In the genomic region with DNA sequence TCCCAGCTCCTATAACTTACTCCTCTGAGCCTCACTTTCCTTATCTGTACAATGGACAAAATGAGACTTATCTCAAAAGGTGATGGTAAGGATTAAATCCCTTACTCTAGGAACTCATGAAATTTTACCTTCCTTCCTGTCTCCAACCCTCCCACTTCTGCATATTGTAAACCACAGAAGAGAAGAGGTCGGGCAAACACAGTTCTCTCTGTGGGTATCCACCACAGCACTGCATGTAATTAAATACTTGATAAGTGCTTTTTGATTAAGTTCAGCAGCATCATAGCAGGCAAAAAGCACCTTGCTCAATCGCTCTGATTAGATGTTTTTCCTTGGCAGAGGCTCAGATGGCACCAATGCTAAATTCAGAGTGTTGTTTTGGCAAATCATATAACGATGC, we compare ENCODE assay signal across 33 cellular contexts.
"Had no signal": no experiment of that assay in that cellular context is flagged by ENCODE, and none has a peak within 500 bp of the region (broad histone marks: within the 10 kb centered on the region; RNA-seq: fewer than 3 reads in every experiment).

No MANE protein-coding gene starts in this region.

- ATAC-seq: activated CD8-positive, alpha-beta memory T cell treated with anti-CD3 and anti-CD28 coated beads, Interleukin-2, amount 10 ng/mL, durations not matched to agents 7 days and 5 days; activated naive CD8-positive, alpha-beta T cell treated with anti-CD3 and anti-CD28 coated beads, Interleukin-2, amount 50 U/mL, for 24 hours; WTC11 had no signal

- H3K4me1 ChIP-seq: Peyer's patch, SJCRH30 had no signal

- DNase-seq: activated CD4-positive, alpha-beta T cell treated with anti-CD3 and anti-CD28 coated beads, Interleukin-2, amount 10 ng/mL, durations not matched to agents 24 days and 14 days; activated CD4-positive, alpha-beta T cell treated with anti-CD3 and anti-CD28 coated beads, Interleukin-2, amount 50 U/mL, for 48 hours; activated CD4-positive, CD25-positive, alpha-beta regulatory T cell treated with anti-CD3 and anti-CD28 coated beads, Interleukin-2, amount 50 U/mL, for 72 hours; activated CD8-positive, alpha-beta memory T cell treated with anti-CD3 and anti-CD28 coated beads, Interleukin-2, amount 10 ng/mL, durations not matched to agents 7 days and 5 days; activated effector memory CD4-positive, alpha-beta T cell treated with Interleukin-2 at 50 U/mL for 16 hours; activated naive CD4-positive, alpha-beta T cell; activated naive CD8-positive, alpha-beta T cell treated with anti-CD3 and anti-CD28 coated beads, Interleukin-2, amount 50 U/mL, for 24 hours; activated T-cell treated with anti-CD3 and anti-CD28 coated beads, Interleukin-2, amount 50 U/mL, for 24 hours; amygdala; brain microvascular endothelial cell; MM.1S; NCI-H1092 treated with DMSO at 0.1 percent for 48 hours; NCI-H1417 treated with DMSO at 0.1 percent for 48 hours; NCI-H1694; NCI-H2029; NCI-H2107; NCI-H2171 treated with DMSO at 0.1 percent for 48 hours; NCI-H345; NCI-H510A; NCI-H526 treated with DMSO at 0.1 percent for 48 hours; NCI-H82; Peyer's patch; Right ventricle myocardium superior; SJCRH30; SK-N-SH had no signal

- H3K4me1 Mint-ChIP-seq: activated CD8-positive, alpha-beta memory T cell treated with anti-CD3 and anti-CD28 coated beads, Interleukin-2, amount 10 ng/mL, durations not matched to agents 7 days and 5 days; WTC11 had no signal

- H3K36me3 Mint-ChIP-seq: activated naive CD4-positive, alpha-beta T cell treated with anti-CD3 and anti-CD28 coated beads, Interleukin-2, amount 50 U/mL, for 24 hours; WTC11 had no signal

- H3K27ac ChIP-seq: brain microvascular endothelial cell, cardiac muscle cell, KMS-11, Peyer's patch, RWPE1, SJCRH30 had no signal

- H3K4me3 ChIP-seq: cardiac muscle cell, Peyer's patch, SJCRH30 had no signal

- H3K9me3 Mint-ChIP-seq: activated naive CD4-positive, alpha-beta T cell treated with anti-CD3 and anti-CD28 coated beads, Interleukin-2, amount 50 U/mL, for 24 hours; activated naive CD8-positive, alpha-beta T cell treated with anti-CD3 and anti-CD28 coated beads, Interleukin-2, amount 50 U/mL, for 24 hours; activated T-cell treated with anti-CD3 and anti-CD28 coated beads, Interleukin-2, amount 50 U/mL, for 24 hours; activated T-helper 1 cell treated with anti-CD3 and anti-CD28 coated beads, Interleukin-12 subunit alpha, Interleukin-12 subunit beta, Interleukin-2, Interleukin-4 antibody, amounts not matched to agents 30 ng/mL and 10 ng/mL and 1 ng/mL, durations not matched to agents 14 hours and 24 hours and 36 hours; T-helper 1 cell treated with Interleukin-12 subunit alpha and Interleukin-12 subunit beta and Interleukin-4 antibody, amounts not matched to agents 30 μg/mL and 1 μg/mL, for 36 hours had no signal

- H3K27me3 Mint-ChIP-seq: activated naive CD4-positive, alpha-beta T cell treated with anti-CD3 and anti-CD28 coated beads, Interleukin-2, amount 50 U/mL, for 24 hours had no signal

- H3K4me3 Mint-ChIP-seq: activated CD4-positive, alpha-beta T cell treated with anti-CD3 and anti-CD28 coated beads, Interleukin-2, amount 10 ng/mL, durations not matched to agents 24 days and 14 days; activated CD8-positive, alpha-beta memory T cell treated with anti-CD3 and anti-CD28 coated beads, Interleukin-2, amount 10 ng/mL, durations not matched to agents 7 days and 5 days; activated naive CD4-positive, alpha-beta T cell treated with anti-CD3 and anti-CD28 coated beads, Interleukin-2, amount 50 U/mL, for 24 hours; activated naive CD8-positive, alpha-beta T cell treated with anti-CD3 and anti-CD28 coated beads, Interleukin-2, amount 50 U/mL, for 24 hours; activated T-cell treated with anti-CD3 and anti-CD28 coated beads, Interleukin-2, amount 50 U/mL, for 24 hours; activated T-helper 1 cell treated with anti-CD3 and anti-CD28 coated beads, Interleukin-12 subunit alpha, Interleukin-12 subunit beta, Interleukin-2, Interleukin-4 antibody, amounts not matched to agents 30 ng/mL and 10 ng/mL and 1 ng/mL, durations not matched to agents 14 hours and 24 hours and 36 hours; T-helper 1 cell treated with Interleukin-12 subunit alpha and Interleukin-12 subunit beta and Interleukin-4 antibody, amounts not matched to agents 30 μg/mL and 1 μg/mL, for 36 hours; WTC11 had no signal

- H3K27ac Mint-ChIP-seq: activated CD4-positive, alpha-beta T cell treated with anti-CD3 and anti-CD28 coated beads, Interleukin-2, amount 10 ng/mL, durations not matched to agents 24 days and 14 days; activated CD8-positive, alpha-beta memory T cell treated with anti-CD3 and anti-CD28 coated beads, Interleukin-2, amount 10 ng/mL, durations not matched to agents 7 days and 5 days; activated naive CD4-positive, alpha-beta T cell treated with anti-CD3 and anti-CD28 coated beads, Interleukin-2, amount 50 U/mL, for 24 hours; activated naive CD8-positive, alpha-beta T cell treated with anti-CD3 and anti-CD28 coated beads, Interleukin-2, amount 50 U/mL, for 24 hours; activated T-cell treated with anti-CD3 and anti-CD28 coated beads, Interleukin-2, amount 50 U/mL, for 24 hours; activated T-helper 1 cell treated with anti-CD3 and anti-CD28 coated beads, Interleukin-12 subunit alpha, Interleukin-12 subunit beta, Interleukin-2, Interleukin-4 antibody, amounts not matched to agents 30 ng/mL and 10 ng/mL and 1 ng/mL, durations not matched to agents 14 hours and 24 hours and 36 hours; IgD-negative memory B cell; T-helper 1 cell treated with Interleukin-12 subunit alpha and Interleukin-12 subunit beta and Interleukin-4 antibody, amounts not matched to agents 30 μg/mL and 1 μg/mL, for 36 hours; WTC11 had no signal

- H3K27me3 ChIP-seq: brain microvascular endothelial cell, cardiac muscle cell, Peyer's patch, SJCRH30 had no signal

- H3K36me3 ChIP-seq: brain microvascular endothelial cell, cardiac muscle cell, Peyer's patch, SJCRH30 had no signal

- H3K9me3 ChIP-seq: Peyer's patch, SJCRH30, SK-N-SH had no signal
